14 cellular contexts compared by ENCODE assay signal in genomic region chr1:159204791-159205141, GRCh38. TPM values are rescaled to one million over a fixed set of nuclear protein-coding genes. Genes with fewer than 3 reads are reported as not detected.
A peak's percentile ranks its signal among the peaks of the same experiment; 100 is the strongest.
DNase-seq lines count a peak whose midpoint lies in the region; ATAC-seq, FAIRE-seq and TF ChIP-seq lines count a peak whose summit lies in the region.
"Had no signal": no experiment of that assay in that cellular context is flagged by ENCODE, and none has a peak within 500 bp of the region (broad histone marks: within the 10 kb centered on the region; RNA-seq: fewer than 3 reads in every experiment).

Gene ACKR1, plus strand, starts transcription at chr1:159204875. Its CDS starts 85 bp downstream, at chr1:159204960.

- H3K4me1 ChIP-seq in endothelial cell of umbilical vein (ENCODE audit: control insufficient read depth, extremely low read depth, insufficient read depth, low read length) (no peaks in the 10 kb centered on the region), thymus (ENCODE audit: control insufficient read depth, insufficient read depth, low read length) (no peaks in the 10 kb centered on the region)
- no peaks in the 10 kb centered on the region for H3K4me1 ChIP-seq in naive thymus-derived CD4-positive, alpha-beta T cell (ENCODE audit: control insufficient read depth in 2 of 2, insufficient read depth in 2 of 2, low read length in 2 of 2)

- peaks cover 10% of the 10 kb centered on the region for H3K36me3 Mint-ChIP-seq in T-helper 17 cell (ENCODE audit: low read depth)
- H3K36me3 Mint-ChIP-seq in naive thymus-derived CD4-positive, alpha-beta T cell, result no peaks in the 10 kb centered on the region

- WGBS in thymus, result 80% methylated on average over 5 of the region's 5 CpGs

- peaks cover 10% of the 10 kb centered on the region for H3K4me1 Mint-ChIP-seq in T-helper 17 cell
- H3K4me1 Mint-ChIP-seq in naive thymus-derived CD4-positive, alpha-beta T cell, result peaks cover 0 to 13% (median 5%) of the 10 kb centered on the region in 7 donors
- H3K4me1 Mint-ChIP-seq: B cell had no signal

- POLR2A ChIA-PET in endothelial cell of umbilical vein (lab: Charles Lee), result no interaction called here
- POLR2A ChIA-PET in naive thymus-derived CD4-positive, alpha-beta T cell (lab: Charles Lee), result no interaction called here

- no peak within 1 kb of the TSS for H2AFZ ChIP-seq in endothelial cell of umbilical vein (ENCODE audit: low read depth, low read length)

- H3K79me2 ChIP-seq in endothelial cell of umbilical vein (ENCODE audit: control insufficient read depth, insufficient read depth, low read length), result no peaks in the 10 kb centered on the region

- H3K9me1 ChIP-seq in endothelial cell of umbilical vein (replicated peaks; ENCODE audit: control insufficient read depth, extremely low read depth, insufficient read depth, low read length), result no peaks in the 10 kb centered on the region

- no TSS peak for BruUV-seq in endothelial cell of umbilical vein (replicated peaks; lab: Mats Ljungman, UMichigan)

- ATAC-seq in T-helper 17 cell (no peak), HG02610 (IDR thresholded peaks at IDR 0.05; ENCODE audit: unreplicated experiment) (no peak)
- no peak for ATAC-seq in naive thymus-derived CD4-positive, alpha-beta T cell

- no peak for TF ChIP-seq CTCF in endothelial cell of umbilical vein (IDR thresholded peaks at IDR 0.05; ENCODE audit: extremely low read depth in 1 of 2, insufficient read depth in 1 of 2, low read depth in 1 of 2, low read length in 2 of 2)

- DNase-seq in T-helper 17 cell, result no peak
- peak; percentile 22 for DNase-seq in endothelial cell of umbilical vein (ENCODE audit: low read depth, low spot score)
- no peak for DNase-seq in mesenteric fat pad (ENCODE audit: low spot score)
- DNase-seq in NCI-H2029 (lab: John Stamatoyannopoulos, UW), result no peak
- DNase-seq in 8988T, result no peak
- no peak for DNase-seq in naive thymus-derived CD4-positive, alpha-beta T cell
- DNase-seq: activated CD4-positive, CD25-positive, alpha-beta regulatory T cell treated with anti-CD3 and anti-CD28 coated beads, Interleukin-2, amount 50 U/mL, for 72 hours; activated CD8-positive, alpha-beta memory T cell treated with anti-CD3 and anti-CD28 coated beads, Interleukin-2, amount 50 U/mL, for 48 hours; cortex of kidney; NCI-H1048; nucleus accumbens had no signal

- dilution Hi-C loops in endothelial cell of umbilical vein (cut with MboI; ENCODE audit: extremely low pct_ligation_motif_present, low sequenced_read_pairs), result no loop called here

- no peak within 1 kb of the TSS for H3K4me2 ChIP-seq in endothelial cell of umbilical vein (ENCODE audit: insufficient read depth, low read length)

- TF ChIP-seq POLR2A in endothelial cell of umbilical vein (IDR thresholded peaks at IDR 0.05; ENCODE audit: low read depth, low read length), result no peak

- H3K27me3 Mint-ChIP-seq in T-helper 17 cell, result peaks cover 97% of the 10 kb centered on the region
- peaks cover 44 to 77% (median 72%) of the 10 kb centered on the region in 5 donors for H3K27me3 Mint-ChIP-seq in naive thymus-derived CD4-positive, alpha-beta T cell

- intact Hi-C loops in endothelial cell of umbilical vein (cut with micrococcal nuclease), result no loop called here
- intact Hi-C loops in naive thymus-derived CD4-positive, alpha-beta T cell (cut with micrococcal nuclease), result no loop called here

- peaks cover 0 to 1% (median 0%) of the 10 kb centered on the region in 11 donors for H3K9me3 Mint-ChIP-seq in naive thymus-derived CD4-positive, alpha-beta T cell

- no peaks in the 10 kb centered on the region for H3K9me3 ChIP-seq in T-helper 17 cell (ENCODE audit: control insufficient read depth, low read length, poor library complexity, severe bottlenecking)
- H3K9me3 ChIP-seq in endothelial cell of umbilical vein (replicated peaks; ENCODE audit: control insufficient read depth, insufficient read depth, low read length), result no peaks in the 10 kb centered on the region
- H3K9me3 ChIP-seq in thymus (ENCODE audit: control insufficient read depth), result no peaks in the 10 kb centered on the region
- no peaks in the 10 kb centered on the region for H3K9me3 ChIP-seq in naive thymus-derived CD4-positive, alpha-beta T cell (ENCODE audit: control insufficient read depth in 2 of 3, low read length in 3 of 3)

- FAIRE-seq in endothelial cell of umbilical vein (lab: Jason Lieb, UNC), result no peak

- H3K27ac Mint-ChIP-seq in T-helper 17 cell, result peak within 1 kb of the TSS; percentile 29
- peak within 1 kb of the TSS in 1 of 9 donors; percentile 11 for H3K27ac Mint-ChIP-seq in naive thymus-derived CD4-positive, alpha-beta T cell
- H3K27ac Mint-ChIP-seq: B cell had no signal

- H3K36me3 ChIP-seq in endothelial cell of umbilical vein (ENCODE audit: control insufficient read depth in 2 of 2, extremely low read depth in 1 of 2, insufficient read depth in 2 of 2, low read length in 2 of 2), result no peaks in the 10 kb centered on the region
- H3K36me3 ChIP-seq in thymus (ENCODE audit: control insufficient read depth, insufficient read depth), result no peaks in the 10 kb centered on the region
- no peaks in the 10 kb centered on the region for H3K36me3 ChIP-seq in naive thymus-derived CD4-positive, alpha-beta T cell (ENCODE audit: control insufficient read depth in 2 of 3, insufficient read depth in 3 of 3, low read length in 3 of 3)

- CTCF ChIA-PET in endothelial cell of umbilical vein (lab: Charles Lee), result interaction anchor here (0.9 to 2.0 kb wide), 5 partner anchors 8 to 72 kb away, joined by 3 to 9 read pairs (median 7); no protein-coding TSS in a partner anchor
- CTCF ChIA-PET in naive thymus-derived CD4-positive, alpha-beta T cell (lab: Charles Lee), result interaction anchor here (1.1 kb wide), 1 partner anchor 10 kb away, joined by 5 read pairs; no protein-coding TSS in a partner anchor

- H3K27ac ChIP-seq in endothelial cell of umbilical vein (ENCODE audit: insufficient read depth, low read depth, low read length), result no peak within 1 kb of the TSS
- no peak within 1 kb of the TSS for H3K27ac ChIP-seq in thymus (ENCODE audit: low read depth)
- no peak within 1 kb of the TSS for H3K27ac ChIP-seq in naive thymus-derived CD4-positive, alpha-beta T cell (ENCODE audit: low read depth, low read length)

- peaks cover 0 to 2% of the 10 kb centered on the region in 2 experiments for H3K27me3 ChIP-seq in endothelial cell of umbilical vein (ENCODE audit: control insufficient read depth in 2 of 2, insufficient read depth in 2 of 2, low read length in 2 of 2)
- no peaks in the 10 kb centered on the region for H3K27me3 ChIP-seq in thymus (ENCODE audit: control insufficient read depth, insufficient read depth)
- no peaks in the 10 kb centered on the region for H3K27me3 ChIP-seq in naive thymus-derived CD4-positive, alpha-beta T cell (ENCODE audit: control insufficient read depth in 2 of 2, insufficient read depth in 2 of 2, low read length in 2 of 2)

- H3K4me3 Mint-ChIP-seq in T-helper 17 cell, result no peak within 1 kb of the TSS
- no peak within 1 kb of the TSS for H3K4me3 Mint-ChIP-seq in naive thymus-derived CD4-positive, alpha-beta T cell
- H3K4me3 Mint-ChIP-seq: B cell had no signal

- no peaks in the 10 kb centered on the region for H4K20me1 ChIP-seq in endothelial cell of umbilical vein (replicated peaks; ENCODE audit: control insufficient read depth, extremely low read depth, insufficient read depth, low read length)

- H3K9ac ChIP-seq in endothelial cell of umbilical vein (replicated peaks; ENCODE audit: extremely low read depth, insufficient read depth, low read length), result no peak within 1 kb of the TSS

- H3K4me3 ChIP-seq in endothelial cell of umbilical vein (replicated peaks in 1 of 3; ENCODE audit: insufficient read depth in 1 of 3, low read depth in 1 of 3, low read length in 3 of 3), result no peak within 1 kb of the TSS
- H3K4me3 ChIP-seq in thymus (ENCODE audit: low read length), result no peak within 1 kb of the TSS
- H3K4me3 ChIP-seq in naive thymus-derived CD4-positive, alpha-beta T cell (ENCODE audit: low read length), result no peak within 1 kb of the TSS

TF ChIP-seq in endothelial cell of umbilical vein, 7 proteins besides CTCF, POLR2A, EP300 and RAD21:
- no peak for TF ChIP-seq EZH2 (IDR thresholded peaks at IDR 0.05; ENCODE audit: borderline replicate concordance, low read depth, low read length, severe bottlenecking)
- no peak for TF ChIP-seq GATA2 (IDR thresholded peaks at IDR 0.05; ENCODE audit: insufficient read depth, insufficient read length, low read depth, low read length)
- TF ChIP-seq POLR2AphosphoS5 (IDR thresholded peaks at IDR 0.05; ENCODE audit: insufficient read depth, low read depth, low read length), result no peak
- TF ChIP-seq MYC (IDR thresholded peaks at IDR 0.05; ENCODE audit: low read depth, low read length), result no peak
- TF ChIP-seq MAX (IDR thresholded peaks at IDR 0.05; ENCODE audit: insufficient read depth, insufficient read length), result no peak
- no peak for TF ChIP-seq FOS (IDR thresholded peaks at IDR 0.05; ENCODE audit: borderline replicate concordance, insufficient read depth, low read length)
- no peak for TF ChIP-seq JUN (IDR thresholded peaks at IDR 0.05; ENCODE audit: borderline replicate concordance, insufficient read depth, insufficient read length, low read depth)

RNA-seq across cellular contexts. Expression of gene ACKR1, which starts in this region (rescaled TPM):
- not detected for total RNA-seq in T-helper 17 cell
- 0.15 and 0.85 TPM in 2 replicates for total RNA-seq in endothelial cell of umbilical vein
- 1.3 and 1.4 TPM in 2 replicates for polyA plus RNA-seq in endothelial cell of umbilical vein
- polyA plus RNA-seq in endothelial cell of umbilical vein (2011; cell fraction: cytosol; rRNA removed), result 0.93 and 1.0 TPM in 2 replicates
- polyA plus RNA-seq in endothelial cell of umbilical vein (2011; cell fraction: nucleus; rRNA removed), result 4.1 and 5.0 TPM in 2 replicates
- polyA plus RNA-seq in endothelial cell of umbilical vein (2012), result 0.52 and 0.82 TPM in 2 replicates
- polyA minus RNA-seq in endothelial cell of umbilical vein, result 0.51 and 1.4 TPM in 2 replicates
- not detected for polyA minus RNA-seq in endothelial cell of umbilical vein (2011; cell fraction: cytosol; rRNA and poly(A)+ RNA removed)
- polyA minus RNA-seq in endothelial cell of umbilical vein (2011; cell fraction: nucleus; rRNA and poly(A)+ RNA removed), result 0.43 and 1.8 TPM in 2 replicates
- total RNA-seq in mesenteric fat pad, result 94.7 TPM
- polyA plus RNA-seq in thymus, result 44.4 TPM
- total RNA-seq in naive thymus-derived CD4-positive, alpha-beta T cell, result not detected
- not detected for polyA plus RNA-seq in naive thymus-derived CD4-positive, alpha-beta T cell
- total RNA-seq: B cell had no signal

Comparison
In these comparisons a context has a peak if more than half of its experiments do, and no peak if none do; other contexts are left out.
1. RNA of gene ACKR1 (total RNA-seq): 94.7 TPM in mesenteric fat pad (single experiment); 0.15 to 0.85 TPM in endothelial cell of umbilical vein, not detected in T-helper 17 cell and not detected in naive thymus-derived CD4-positive, alpha-beta T cell; every median in the first group is over 10 times any median in the second.